ENCODE assay signal across 30 cellular contexts in the genomic region with DNA sequence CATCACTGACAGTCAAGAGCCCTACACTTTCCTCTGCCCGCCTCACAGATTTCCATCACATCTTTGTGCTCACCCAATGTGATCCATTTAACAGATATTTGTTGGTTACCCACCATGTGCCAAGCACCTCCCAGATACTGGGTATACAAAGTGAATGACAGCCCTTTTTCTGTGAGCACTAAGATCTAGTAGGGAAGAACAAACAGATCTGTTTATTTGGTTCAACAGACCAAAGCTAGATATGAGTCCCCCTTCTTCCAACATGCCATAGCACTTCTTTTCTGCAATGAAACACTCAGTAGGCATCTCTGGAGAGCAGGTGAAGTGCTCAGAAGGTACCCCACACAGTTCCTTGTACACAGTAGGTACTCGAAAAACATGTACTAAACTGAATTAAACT.
DNase-seq lines count a peak whose midpoint lies in the region; ATAC-seq and TF ChIP-seq lines count a peak whose summit lies in the region.
"Had no signal": no experiment of that assay in that cellular context is flagged by ENCODE, and none has a peak within 500 bp of the region (broad histone marks: within the 10 kb centered on the region; RNA-seq: fewer than 3 reads in every experiment).

No MANE protein-coding gene starts in this region.

- H3K4me2 ChIP-seq in mesenchymal stem cell (ENCODE audit: low read length, poor library complexity, severe bottlenecking), result no peak overlapping the region

- POLR2A ChIA-PET in MCF 10A (lab: Yijun Ruan, JAX), result interaction anchor here (1.4 kb wide), 1 partner anchor 95 kb away, joined by 3 read pairs; no protein-coding TSS in a partner anchor

- H2BK12ac ChIP-seq in mesenchymal stem cell (ENCODE audit: low read length in 2 of 2), result no peak overlapping the region

- WGBS in mesenchymal stem cell, result 75% methylated on average over 1 of the region's 2 CpGs

- H3K4me3 ChIP-seq in breast epithelium (no peak overlapping the region), brain microvascular endothelial cell (ENCODE audit: low read depth, low read length) (no peak overlapping the region), mesenchymal stem cell (ENCODE audit: insufficient read depth in 1 of 2, low read depth in 1 of 2, low read length in 2 of 2) (no peak overlapping the region)
- H3K4me3 ChIP-seq: GM12878, HAP-1, uterus had no signal

- H2BK120ac ChIP-seq in mesenchymal stem cell (ENCODE audit: low read depth, low read length), result no peak overlapping the region

- TF ChIP-seq CTCF in MCF 10A (IDR thresholded peaks at IDR 0.05; ENCODE audit: unreplicated experiment) (no peak), breast epithelium (IDR thresholded peaks at IDR 0.05) (no peak), brain microvascular endothelial cell (IDR thresholded peaks at IDR 0.05; ENCODE audit: low read depth, low read length, missing control alignments) (no peak)

- no peak overlapping the region for H3K4ac ChIP-seq in mesenchymal stem cell (ENCODE audit: low read depth in 1 of 2, low read length in 2 of 2)

- in situ Hi-C loops in brain microvascular endothelial cell (cut with HindIII; ENCODE audit: low pct_ligation_motif_present, low sequenced_read_pairs), result no loop called here

- no peak overlapping the region for H2AFZ ChIP-seq in mesenchymal stem cell (ENCODE audit: low read depth, low read length)

- H3K27ac ChIP-seq in breast epithelium (no peak overlapping the region), brain microvascular endothelial cell (peak overlapping the region; percentile 56), mesenchymal stem cell (ENCODE audit: low read length, poor library complexity, severe bottlenecking) (no peak overlapping the region), substantia nigra (ENCODE audit: low read depth, low read length, poor library complexity, severe bottlenecking) (peak overlapping the region; percentile 68)
- H3K27ac ChIP-seq: uterus had no signal

- no peak overlapping the region for H2BK5ac ChIP-seq in mesenchymal stem cell (ENCODE audit: low read depth, low read length, poor library complexity, severe bottlenecking)

- no peak overlapping the region for H3K14ac ChIP-seq in mesenchymal stem cell (ENCODE audit: low read length in 2 of 2)

- H3K36me3 Mint-ChIP-seq in MCF 10A (ENCODE audit: insufficient read depth, unreplicated experiment), result peaks cover 37% of the 10 kb centered on the region
- H3K36me3 Mint-ChIP-seq in activated T-helper 1 cell treated with anti-CD3 and anti-CD28 coated beads, Interleukin-12 subunit alpha, Interleukin-12 subunit beta, Interleukin-2, Interleukin-4 antibody, amounts not matched to agents 30 ng/mL and 10 ng/mL and 1 ng/mL, durations not matched to agents 14 hours and 24 hours and 36 hours (ENCODE audit: low read depth), result peaks cover 24% of the 10 kb centered on the region

- no peak for TF ChIP-seq POLR2A in breast epithelium (IDR thresholded peaks at IDR 0.05)

- H4K8ac ChIP-seq in mesenchymal stem cell (ENCODE audit: low read length), result peak overlapping the region; percentile 5

- H3K27me3 ChIP-seq in breast epithelium (no peaks in the 10 kb centered on the region), brain microvascular endothelial cell (replicated peaks) (no peaks in the 10 kb centered on the region), mesenchymal stem cell (ENCODE audit: control insufficient read depth in 1 of 2, insufficient read depth in 1 of 2, low read length in 2 of 2) (no peaks in the 10 kb centered on the region)
- H3K27me3 ChIP-seq: uterus had no signal

- H3K9ac ChIP-seq in mesenchymal stem cell (ENCODE audit: low read length), result no peak overlapping the region

- H3K4me1 ChIP-seq in breast epithelium (peaks cover 0 to 18% of the 10 kb centered on the region in 2 donors), mesenchymal stem cell (ENCODE audit: control insufficient read depth, insufficient read depth, low read depth, low read length) (peaks cover 32% of the 10 kb centered on the region)
- H3K4me1 ChIP-seq: HAP-1, uterus had no signal

- H3K4me1 Mint-ChIP-seq in MCF 10A (ENCODE audit: insufficient read depth, unreplicated experiment), result peaks cover 58% of the 10 kb centered on the region
- peaks cover 54% of the 10 kb centered on the region for H3K4me1 Mint-ChIP-seq in activated T-helper 1 cell treated with anti-CD3 and anti-CD28 coated beads, Interleukin-12 subunit alpha, Interleukin-12 subunit beta, Interleukin-2, Interleukin-4 antibody, amounts not matched to agents 30 ng/mL and 10 ng/mL and 1 ng/mL, durations not matched to agents 14 hours and 24 hours and 36 hours (ENCODE audit: low read depth)

- H3K23ac ChIP-seq in mesenchymal stem cell (ENCODE audit: low read length in 2 of 2), result no peak overlapping the region

- H3K27ac Mint-ChIP-seq in MCF 10A (ENCODE audit: low read depth, unreplicated experiment), result peak overlapping the region; percentile 85
- H3K27ac Mint-ChIP-seq in activated T-helper 1 cell treated with anti-CD3 and anti-CD28 coated beads, Interleukin-12 subunit alpha, Interleukin-12 subunit beta, Interleukin-2, Interleukin-4 antibody, amounts not matched to agents 30 ng/mL and 10 ng/mL and 1 ng/mL, durations not matched to agents 14 hours and 24 hours and 36 hours, result no peak overlapping the region
- H3K27ac Mint-ChIP-seq: activated CD4-positive, alpha-beta memory T cell treated with anti-CD3 and anti-CD28 coated beads for 36 hours; activated naive CD4-positive, alpha-beta T cell treated with anti-CD3 and anti-CD28 coated beads, Interleukin-2, amount 50 U/mL, for 24 hours; activated T-helper 2 cell treated with anti-CD3 and anti-CD28 coated beads, Interferon-gamma antibody, Interleukin-2, Interleukin-4, amounts not matched to agents 10 μg/mL and 5 μg/mL and 100 μg/mL, durations not matched to agents 14 hours and 24 hours and 36 hours; effector memory CD8-positive, alpha-beta T cell; stimulated activated naive CD8-positive, alpha-beta T cell treated with anti-CD3 and anti-CD28 coated beads, Interleukin-15, Interleukin-2, amounts not matched to agents 100 ng/mL and 50 ng/mL, for 24 hours had no signal

- H3K79me1 ChIP-seq in mesenchymal stem cell (replicated peaks; ENCODE audit: low read length, poor library complexity, severe bottlenecking), result peaks cover 7% of the 10 kb centered on the region

- H3K36me3 ChIP-seq in breast epithelium, result no peaks in the 10 kb centered on the region
- no peaks in the 10 kb centered on the region for H3K36me3 ChIP-seq in brain microvascular endothelial cell (replicated peaks)
- H3K36me3 ChIP-seq in mesenchymal stem cell (ENCODE audit: control insufficient read depth in 1 of 2, insufficient read depth in 2 of 2, low read depth in 1 of 2, low read length in 2 of 2), result peaks cover 3 to 12% of the 10 kb centered on the region in 2 experiments
- H3K36me3 ChIP-seq: HAP-1, uterus had no signal

- no peaks in the 10 kb centered on the region for H3K9me3 Mint-ChIP-seq in MCF 10A (ENCODE audit: unreplicated experiment)
- H3K9me3 Mint-ChIP-seq in activated T-helper 1 cell treated with anti-CD3 and anti-CD28 coated beads, Interleukin-12 subunit alpha, Interleukin-12 subunit beta, Interleukin-2, Interleukin-4 antibody, amounts not matched to agents 30 ng/mL and 10 ng/mL and 1 ng/mL, durations not matched to agents 14 hours and 24 hours and 36 hours, result no peaks in the 10 kb centered on the region
- H3K9me3 Mint-ChIP-seq: activated CD4-positive, alpha-beta memory T cell treated with anti-CD3 and anti-CD28 coated beads for 36 hours; activated naive CD4-positive, alpha-beta T cell treated with anti-CD3 and anti-CD28 coated beads, Interleukin-2, amount 50 U/mL, for 24 hours; activated T-helper 2 cell treated with anti-CD3 and anti-CD28 coated beads, Interferon-gamma antibody, Interleukin-2, Interleukin-4, amounts not matched to agents 10 μg/mL and 5 μg/mL and 100 μg/mL, durations not matched to agents 14 hours and 24 hours and 36 hours; effector memory CD8-positive, alpha-beta T cell; stimulated activated naive CD8-positive, alpha-beta T cell treated with anti-CD3 and anti-CD28 coated beads, Interleukin-15, Interleukin-2, amounts not matched to agents 100 ng/mL and 50 ng/mL, for 24 hours had no signal

- no peak for ATAC-seq in GM21717 (IDR thresholded peaks at IDR 0.05; ENCODE audit: unreplicated experiment)
- ATAC-seq: effector memory CD8-positive, alpha-beta T cell; GM12878; left ventricle myocardium superior; SK-N-SH treated with all-trans-retinoic acid at 6 μM for 48 hours had no signal

- H2BK15ac ChIP-seq in mesenchymal stem cell (ENCODE audit: low read depth, poor library complexity, severe bottlenecking), result no peak overlapping the region

- DNase-seq in MCF 10A (ENCODE audit: unreplicated experiment), result no peak
- no peak for DNase-seq in breast epithelium (ENCODE audit: low spot score in 2 of 2)
- DNase-seq in brain microvascular endothelial cell, result no peak
- DNase-seq in mesenchymal stem cell, result no peak
- DNase-seq in substantia nigra (lab: John Stamatoyannopoulos, UW), result no peak
- no peak for DNase-seq in activated T-helper 1 cell treated with anti-CD3 and anti-CD28 coated beads, Interleukin-12 subunit alpha, Interleukin-12 subunit beta, Interleukin-2, Interleukin-4 antibody, amounts not matched to agents 30 ng/mL and 10 ng/mL and 1 ng/mL, durations not matched to agents 14 hours and 24 hours and 36 hours (ENCODE audit: low spot score)
- no peak for DNase-seq in GDM1 (lab: John Stamatoyannopoulos, UW)
- DNase-seq: 8988T; activated CD4-positive, alpha-beta memory T cell treated with anti-CD3 and anti-CD28 coated beads for 36 hours; activated CD4-positive, CD25-positive, alpha-beta regulatory T cell treated with anti-CD3 and anti-CD28 coated beads, Interleukin-2, amount 50 U/mL, for 72 hours; amniotic stem cell; cortex of kidney; effector memory CD8-positive, alpha-beta T cell; left ventricle myocardium superior; midbrain; MV-4-11; naive B cell; NCI-H1436; NCI-H2081; NCI-H526; nucleus accumbens; OCI-M1; uterus had no signal

- intact Hi-C loops in MCF 10A (cut with micrococcal nuclease), result no loop called here
- intact Hi-C loops in breast epithelium (cut with DNase I; ENCODE audit: low total_unique reads), result no loop called here
- intact Hi-C loops in activated T-helper 1 cell treated with anti-CD3 and anti-CD28 coated beads, Interleukin-12 subunit alpha, Interleukin-12 subunit beta, Interleukin-2, Interleukin-4 antibody, amounts not matched to agents 30 ng/mL and 10 ng/mL and 1 ng/mL, durations not matched to agents 14 hours and 24 hours and 36 hours (cut with micrococcal nuclease), result no loop called here

- no TSS peak for BruUV-seq in MCF 10A (replicated peaks; lab: Mats Ljungman, UMichigan)

- H3K9me3 ChIP-seq in breast epithelium, result no peaks in the 10 kb centered on the region
- H3K9me3 ChIP-seq in mesenchymal stem cell (ENCODE audit: control insufficient read depth, low read length), result no peaks in the 10 kb centered on the region
- H3K9me3 ChIP-seq: HAP-1, uterus had no signal

- no peak overlapping the region for H3K18ac ChIP-seq in mesenchymal stem cell (ENCODE audit: low read depth in 1 of 2, low read length in 2 of 2)

- no peak overlapping the region for H3K4me3 Mint-ChIP-seq in MCF 10A (ENCODE audit: unreplicated experiment)
- H3K4me3 Mint-ChIP-seq in activated T-helper 1 cell treated with anti-CD3 and anti-CD28 coated beads, Interleukin-12 subunit alpha, Interleukin-12 subunit beta, Interleukin-2, Interleukin-4 antibody, amounts not matched to agents 30 ng/mL and 10 ng/mL and 1 ng/mL, durations not matched to agents 14 hours and 24 hours and 36 hours, result no peak overlapping the region
- H3K4me3 Mint-ChIP-seq: activated CD4-positive, alpha-beta memory T cell treated with anti-CD3 and anti-CD28 coated beads for 36 hours; activated naive CD4-positive, alpha-beta T cell treated with anti-CD3 and anti-CD28 coated beads, Interleukin-2, amount 50 U/mL, for 24 hours; effector memory CD8-positive, alpha-beta T cell; naive B cell; stimulated activated naive CD8-positive, alpha-beta T cell treated with anti-CD3 and anti-CD28 coated beads, Interleukin-15, Interleukin-2, amounts not matched to agents 100 ng/mL and 50 ng/mL, for 24 hours had no signal

- H4K91ac ChIP-seq in mesenchymal stem cell (ENCODE audit: low read length), result no peak overlapping the region

- no peaks in the 10 kb centered on the region for H3K27me3 Mint-ChIP-seq in MCF 10A (ENCODE audit: insufficient read depth, unreplicated experiment)
- no peaks in the 10 kb centered on the region for H3K27me3 Mint-ChIP-seq in activated T-helper 1 cell treated with anti-CD3 and anti-CD28 coated beads, Interleukin-12 subunit alpha, Interleukin-12 subunit beta, Interleukin-2, Interleukin-4 antibody, amounts not matched to agents 30 ng/mL and 10 ng/mL and 1 ng/mL, durations not matched to agents 14 hours and 24 hours and 36 hours (ENCODE audit: insufficient read depth)
- H3K27me3 Mint-ChIP-seq: activated CD4-positive, alpha-beta memory T cell treated with anti-CD3 and anti-CD28 coated beads for 36 hours; activated naive CD4-positive, alpha-beta T cell treated with anti-CD3 and anti-CD28 coated beads, Interleukin-2, amount 50 U/mL, for 24 hours; effector memory CD8-positive, alpha-beta T cell; naive B cell; stimulated activated naive CD8-positive, alpha-beta T cell treated with anti-CD3 and anti-CD28 coated beads, Interleukin-15, Interleukin-2, amounts not matched to agents 100 ng/mL and 50 ng/mL, for 24 hours had no signal

- CTCF ChIA-PET in MCF 10A (lab: Yijun Ruan, JAX), result no interaction called here

- peak overlapping the region; percentile 28 for H2AK5ac ChIP-seq in mesenchymal stem cell (ENCODE audit: low read length, severe bottlenecking)

Comparison
In these comparisons a context has a peak if more than half of its experiments do, and no peak if none do; other contexts are left out.
1. H3K27ac ChIP-seq: peak in brain microvascular endothelial cell (single experiment) and substantia nigra (single experiment); none in breast epithelium (0 of 2) and mesenchymal stem cell (single experiment).